13 cellular contexts compared by ENCODE assay signal in the genomic region with DNA sequence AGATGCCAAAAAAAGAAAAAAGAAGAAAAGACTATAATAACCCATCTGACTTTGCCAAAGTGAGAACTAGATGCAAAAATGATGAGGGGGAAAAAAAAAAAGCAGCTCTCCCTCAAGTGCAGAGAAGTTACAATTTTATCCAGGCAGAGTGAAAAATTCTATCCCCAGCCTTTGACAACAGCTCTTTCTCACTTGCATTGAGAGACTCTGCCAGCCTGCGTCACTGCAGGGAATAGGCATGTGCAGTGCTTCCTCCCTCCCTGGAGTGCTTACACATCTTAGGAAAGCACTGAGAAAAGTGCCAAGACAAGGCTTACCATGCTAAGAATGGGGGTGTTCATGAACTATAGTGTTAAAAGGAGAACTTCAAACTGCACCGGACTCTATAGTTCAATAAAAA.
"Had no signal": no experiment of that assay in that cellular context is flagged by ENCODE, and none has a peak within 500 bp of the region (broad histone marks: within the 10 kb centered on the region; RNA-seq: fewer than 3 reads in every experiment).

No MANE protein-coding gene starts in this region.

- H3K27ac Mint-ChIP-seq: activated naive CD8-positive, alpha-beta T cell; stimulated activated naive CD8-positive, alpha-beta T cell treated with anti-CD3 and anti-CD28 coated beads, Interleukin-15, amount 100 ng/mL, for 72 hours had no signal

- H3K27me3 Mint-ChIP-seq: activated naive CD8-positive, alpha-beta T cell; stimulated activated naive CD8-positive, alpha-beta T cell treated with anti-CD3 and anti-CD28 coated beads, Interleukin-15, amount 100 ng/mL, for 72 hours had no signal

- H3K4me1 Mint-ChIP-seq: stimulated activated naive CD8-positive, alpha-beta T cell treated with anti-CD3 and anti-CD28 coated beads, Interleukin-15, amount 100 ng/mL, for 72 hours had no signal

- H3K36me3 ChIP-seq: esophagus squamous epithelium, heart left ventricle, neutrophil had no signal

- H3K36me3 Mint-ChIP-seq: activated naive CD8-positive, alpha-beta T cell had no signal

- H3K4me3 Mint-ChIP-seq: activated naive CD8-positive, alpha-beta T cell; activated T-cell treated with anti-CD3 and anti-CD28 coated beads, Interleukin-2, amount 50 U/mL, for 4 hours; stimulated activated naive CD8-positive, alpha-beta T cell treated with anti-CD3 and anti-CD28 coated beads, Interleukin-15, amount 100 ng/mL, for 72 hours had no signal

- H3K27ac ChIP-seq: esophagus squamous epithelium, heart left ventricle, neutrophil, psoas muscle had no signal

- H3K27me3 ChIP-seq: esophagus squamous epithelium, heart left ventricle, neutrophil had no signal

- DNase-seq: activated CD4-positive, alpha-beta T cell treated with anti-CD3 and anti-CD28 coated beads, Interleukin-2, amount 50 U/mL, for 4 hours; activated CD4-positive, CD25-positive, alpha-beta regulatory T cell treated with anti-CD3 and anti-CD28 coated beads, Interleukin-2, amount 50 U/mL, for 72 hours; activated gamma-delta T cell; activated T-cell treated with anti-CD3 and anti-CD28 coated beads, Interleukin-2, amount 50 U/mL, for 4 hours; esophagus squamous epithelium; heart left ventricle; kidney; stimulated activated CD4-positive, alpha-beta T cell treated with anti-CD3 and anti-CD28 coated beads, Interleukin-15, amount 100 ng/mL, for 24 hours; stimulated activated CD4-positive, alpha-beta T cell treated with anti-CD3 and anti-CD28 coated beads, Interleukin-4, amount 100 ng/mL, for 4 hours; stimulated activated naive CD8-positive, alpha-beta T cell treated with anti-CD3 and anti-CD28 coated beads, Interleukin-15, amount 100 ng/mL, for 72 hours had no signal

- H3K4me3 ChIP-seq: esophagus squamous epithelium, heart left ventricle, psoas muscle had no signal

- H3K4me1 ChIP-seq: esophagus squamous epithelium, heart left ventricle, psoas muscle had no signal

- ATAC-seq: activated T-cell treated with anti-CD3 and anti-CD28 coated beads, Interleukin-2, amount 50 U/mL, for 4 hours; heart left ventricle; psoas muscle; stimulated activated naive CD8-positive, alpha-beta T cell treated with anti-CD3 and anti-CD28 coated beads, Interleukin-15, amount 100 ng/mL, for 72 hours had no signal

- H3K9me3 ChIP-seq: neutrophil, psoas muscle had no signal
